ENCODE assay signal across 1 cellular context in genomic region chr4:147909225-147909624, GRCh38.
TF ChIP-seq lines count a peak whose summit lies in the region.

No MANE protein-coding gene starts in this region.

TF ChIP-seq in GM23338, 12 proteins besides CTCF, POLR2A, EP300 and RAD21 (continued from another document):
- TF ChIP-seq ZNF462 (CRISPR knock-in tag; IDR thresholded peaks at IDR 0.05) = no peak
- TF ChIP-seq NANOG (IDR thresholded peaks at IDR 0.05; ENCODE audit: borderline replicate concordance) = no peak
- no peak for TF ChIP-seq REST (IDR thresholded peaks at IDR 0.05; ENCODE audit: unreplicated experiment)
- TF ChIP-seq ETS1 (IDR thresholded peaks at IDR 0.05) = no peak
- no peak for TF ChIP-seq POLR2AphosphoS5 (IDR thresholded peaks at IDR 0.05; ENCODE audit: low read depth)
- TF ChIP-seq ZNF114 (CRISPR knock-in tag; IDR thresholded peaks at IDR 0.05) = no peak
- no peak for TF ChIP-seq ZNF331 (CRISPR knock-in tag; IDR thresholded peaks at IDR 0.05; ENCODE audit: low read depth)
- no peak for TF ChIP-seq EZH2 (IDR thresholded peaks at IDR 0.05; ENCODE audit: low read depth, unreplicated experiment)
